ENCODE assay signal across 1 cellular context in the genomic region with DNA sequence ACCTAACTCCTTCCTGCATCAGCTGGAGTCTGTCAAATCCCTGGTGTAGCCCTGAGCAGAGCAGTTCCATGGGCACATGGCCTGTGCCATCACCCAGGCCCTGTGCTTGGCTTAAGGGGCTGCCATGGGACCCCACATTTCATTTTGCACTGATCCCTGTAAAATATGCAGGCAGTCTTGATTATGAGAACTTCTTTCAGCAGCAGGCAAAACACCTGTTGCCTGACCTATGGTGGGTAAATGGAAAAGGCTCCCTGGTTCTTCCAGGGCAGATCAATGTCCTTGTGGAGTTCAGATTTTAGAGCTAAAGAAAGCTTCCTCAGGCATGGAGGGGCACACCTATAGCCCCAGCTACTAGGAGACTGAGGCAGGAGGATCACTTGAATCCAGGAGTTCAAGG.
TF ChIP-seq lines count a peak whose summit lies in the region.

No MANE protein-coding gene starts in this region.

TF ChIP-seq in HEK293, 187 proteins besides CTCF, POLR2A, EP300 and RAD21:
- TF ChIP-seq, protein P1, sequence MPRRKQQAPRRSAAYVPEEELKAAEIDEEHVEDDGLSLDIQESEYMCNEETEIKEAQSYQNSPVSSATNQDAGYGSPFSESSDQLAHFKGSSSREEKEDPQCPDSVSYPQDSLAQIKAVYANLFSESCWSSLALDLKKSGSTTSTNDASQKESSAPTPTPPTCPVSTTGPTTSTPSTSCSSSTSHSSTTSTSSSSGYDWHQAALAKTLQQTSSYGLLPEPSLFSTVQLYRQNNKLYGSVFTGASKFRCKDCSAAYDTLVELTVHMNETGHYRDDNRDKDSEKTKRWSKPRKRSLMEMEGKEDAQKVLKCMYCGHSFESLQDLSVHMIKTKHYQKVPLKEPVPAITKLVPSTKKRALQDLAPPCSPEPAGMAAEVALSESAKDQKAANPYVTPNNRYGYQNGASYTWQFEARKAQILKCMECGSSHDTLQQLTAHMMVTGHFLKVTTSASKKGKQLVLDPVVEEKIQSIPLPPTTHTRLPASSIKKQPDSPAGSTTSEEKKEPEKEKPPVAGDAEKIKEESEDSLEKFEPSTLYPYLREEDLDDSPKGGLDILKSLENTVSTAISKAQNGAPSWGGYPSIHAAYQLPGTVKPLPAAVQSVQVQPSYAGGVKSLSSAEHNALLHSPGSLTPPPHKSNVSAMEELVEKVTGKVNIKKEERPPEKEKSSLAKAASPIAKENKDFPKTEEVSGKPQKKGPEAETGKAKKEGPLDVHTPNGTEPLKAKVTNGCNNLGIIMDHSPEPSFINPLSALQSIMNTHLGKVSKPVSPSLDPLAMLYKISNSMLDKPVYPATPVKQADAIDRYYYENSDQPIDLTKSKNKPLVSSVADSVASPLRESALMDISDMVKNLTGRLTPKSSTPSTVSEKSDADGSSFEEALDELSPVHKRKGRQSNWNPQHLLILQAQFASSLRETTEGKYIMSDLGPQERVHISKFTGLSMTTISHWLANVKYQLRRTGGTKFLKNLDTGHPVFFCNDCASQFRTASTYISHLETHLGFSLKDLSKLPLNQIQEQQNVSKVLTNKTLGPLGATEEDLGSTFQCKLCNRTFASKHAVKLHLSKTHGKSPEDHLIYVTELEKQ (tag by site-specific recombination; IDR thresholded peaks at IDR 0.05; ENCODE audit: borderline replicate concordance) = no peak
- peak; percentile 63; the same call in 1 of the 2 replicates for TF ChIP-seq SCRT1 (tag by site-specific recombination; IDR thresholded peaks at IDR 0.05; ENCODE audit: borderline replicate concordance)
- peak; percentile 77 for TF ChIP-seq SCRT2 (tag by site-specific recombination; IDR thresholded peaks at IDR 0.05)
- TF ChIP-seq ZNF350 (tag by site-specific recombination; IDR thresholded peaks at IDR 0.05) = no peak
- no peak for TF ChIP-seq ZNF248 (tag by site-specific recombination; IDR thresholded peaks at IDR 0.05)
- TF ChIP-seq ZNF791 (tag by site-specific recombination; IDR thresholded peaks at IDR 0.05) = no peak
- TF ChIP-seq ZNF202 (tag by site-specific recombination; IDR thresholded peaks at IDR 0.05; ENCODE audit: borderline replicate concordance) = no peak
- TF ChIP-seq, protein P2, sequence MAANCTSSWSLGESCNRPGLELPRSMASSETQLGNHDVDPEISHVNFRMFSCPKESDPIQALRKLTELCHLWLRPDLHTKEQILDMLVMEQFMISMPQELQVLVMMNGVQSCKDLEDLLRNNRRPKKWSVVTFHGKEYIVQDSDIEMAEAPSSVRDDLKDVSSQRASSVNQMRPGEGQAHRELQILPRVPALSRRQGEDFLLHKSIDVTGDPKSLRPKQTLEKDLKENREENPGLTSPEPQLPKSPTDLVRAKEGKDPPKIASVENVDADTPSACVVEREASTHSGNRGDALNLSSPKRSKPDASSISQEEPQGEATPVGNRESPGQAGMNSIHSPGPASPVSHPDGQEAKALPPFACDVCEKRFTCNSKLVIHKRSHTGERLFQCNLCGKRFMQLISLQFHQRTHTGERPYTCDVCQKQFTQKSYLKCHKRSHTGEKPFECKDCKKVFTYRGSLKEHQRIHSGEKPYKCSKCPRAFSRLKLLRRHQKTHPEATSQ (tag by site-specific recombination; IDR thresholded peaks at IDR 0.05) = no peak
- TF ChIP-seq, protein P3, sequence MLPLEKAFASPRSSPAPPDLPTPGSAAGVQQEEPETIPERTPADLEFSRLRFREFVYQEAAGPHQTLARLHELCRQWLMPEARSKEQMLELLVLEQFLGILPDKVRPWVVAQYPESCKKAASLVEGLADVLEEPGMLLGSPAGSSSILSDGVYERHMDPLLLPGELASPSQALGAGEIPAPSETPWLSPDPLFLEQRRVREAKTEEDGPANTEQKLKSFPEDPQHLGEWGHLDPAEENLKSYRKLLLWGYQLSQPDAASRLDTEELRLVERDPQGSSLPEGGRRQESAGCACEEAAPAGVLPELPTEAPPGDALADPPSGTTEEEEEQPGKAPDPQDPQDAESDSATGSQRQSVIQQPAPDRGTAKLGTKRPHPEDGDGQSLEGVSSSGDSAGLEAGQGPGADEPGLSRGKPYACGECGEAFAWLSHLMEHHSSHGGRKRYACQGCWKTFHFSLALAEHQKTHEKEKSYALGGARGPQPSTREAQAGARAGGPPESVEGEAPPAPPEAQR (tag by site-specific recombination; IDR thresholded peaks at IDR 0.05) = no peak
- TF ChIP-seq MEIS1 (CRISPR knock-in tag; IDR thresholded peaks at IDR 0.05; ENCODE audit: borderline replicate concordance) = no peak
- TF ChIP-seq ZNF211 (tag by site-specific recombination; IDR thresholded peaks at IDR 0.05; ENCODE audit: low read depth) = no peak
